ENCODE assay signal across 13 cellular contexts in genomic region chr11:83092488-83093384, GRCh38. TPM values are rescaled to one million over a fixed set of nuclear protein-coding genes. Genes with fewer than 3 reads are reported as not detected.
DNase-seq lines count a peak whose midpoint lies in the region; FAIRE-seq and TF ChIP-seq lines count a peak whose summit lies in the region.
"Had no signal": no experiment of that assay in that cellular context is flagged by ENCODE, and none has a peak within 500 bp of the region (broad histone marks: within the 10 kb centered on the region; RNA-seq: fewer than 3 reads in every experiment).

No MANE protein-coding gene starts in this region.

- no peak overlapping the region for H2AFZ ChIP-seq in neural progenitor cell (replicated peaks)

- H3K27ac Mint-ChIP-seq in neural progenitor cell = peak overlapping the region; percentile 66
- H3K27ac Mint-ChIP-seq: T-helper 1 cell treated with Interleukin-12 subunit alpha and Interleukin-12 subunit beta and Interleukin-4 antibody, amounts not matched to agents 30 μg/mL and 1 μg/mL, for 36 hours had no signal

- no peak overlapping the region for H2BK15ac ChIP-seq in mesendoderm (replicated peaks; ENCODE audit: low read depth)

- H3K4me1 ChIP-seq in neural progenitor cell (no peaks in the 10 kb centered on the region), mesendoderm (ENCODE audit: control insufficient read depth, low read depth, low read length) (no peaks in the 10 kb centered on the region), tibial artery (peaks cover 0 to 5% (median 0%) of the 10 kb centered on the region in 4 donors)
- H3K4me1 ChIP-seq: thyroid gland had no signal

- no peak overlapping the region for H3K18ac ChIP-seq in mesendoderm (ENCODE audit: low read length)

- H3K4me1 Mint-ChIP-seq in neural progenitor cell = peaks cover 3% of the 10 kb centered on the region

- no peak overlapping the region for H4K8ac ChIP-seq in mesendoderm (ENCODE audit: low read depth, low read length)

- no peak overlapping the region for H2BK120ac ChIP-seq in mesendoderm (ENCODE audit: low read depth, low read length)

- FAIRE-seq in bronchial epithelial cell (lab: Jason Lieb, UNC) (no peak), D721Med (lab: Jason Lieb, UNC) (no peak)

- H3K9me3 ChIP-seq in neural progenitor cell (ENCODE audit: low read depth) (no peaks in the 10 kb centered on the region), tibial artery (no peaks in the 10 kb centered on the region)
- H3K9me3 ChIP-seq: left ventricle myocardium inferior, thyroid gland had no signal

- no peaks in the 10 kb centered on the region for H3K36me3 Mint-ChIP-seq in neural progenitor cell

- no peak overlapping the region for H3K56ac ChIP-seq in mesendoderm (ENCODE audit: low read length)

- H2AK5ac ChIP-seq in mesendoderm (ENCODE audit: low read length) = no peak overlapping the region

- H4K5ac ChIP-seq in mesendoderm (ENCODE audit: low read length) = no peak overlapping the region

- H3K27me3 ChIP-seq in bronchial epithelial cell (ENCODE audit: control insufficient read depth, insufficient read depth, low read length) (no peaks in the 10 kb centered on the region), neural progenitor cell (no peaks in the 10 kb centered on the region), mesendoderm (ENCODE audit: insufficient read depth, low read length, poor library complexity) (no peaks in the 10 kb centered on the region), tibial artery (no peaks in the 10 kb centered on the region)
- H3K27me3 ChIP-seq: thyroid gland had no signal

- H3K4ac ChIP-seq in mesendoderm (ENCODE audit: low read depth, low read length) = no peak overlapping the region

- no CpG with 5 or more reads among the region's 2 CpGs for WGBS in mesendoderm (ENCODE audit: extremely low coverage, insufficient coverage, low lambda C conversion rate)

- H3K79me2 ChIP-seq in neural progenitor cell (ENCODE audit: low read depth) = no peaks in the 10 kb centered on the region
- H3K79me2 ChIP-seq in mesendoderm (ENCODE audit: control insufficient read depth, insufficient read depth, low read length) = no peaks in the 10 kb centered on the region

- H3K36me3 ChIP-seq in bronchial epithelial cell (ENCODE audit: control insufficient read depth, insufficient read depth, low read length) (no peaks in the 10 kb centered on the region), neural progenitor cell (no peaks in the 10 kb centered on the region), mesendoderm (ENCODE audit: control insufficient read depth, insufficient read depth, low read length) (no peaks in the 10 kb centered on the region), tibial artery (no peaks in the 10 kb centered on the region)
- H3K36me3 ChIP-seq: left ventricle myocardium inferior, thyroid gland had no signal

- H3K4me2 ChIP-seq in neural progenitor cell (no peak overlapping the region), mesendoderm (ENCODE audit: low read length) (no peak overlapping the region)

- no peaks in the 10 kb centered on the region for H4K20me1 ChIP-seq in neural progenitor cell (ENCODE audit: low read depth)

- intact Hi-C loops in tibial artery (cut with DNase I; ENCODE audit: low total_unique reads) = no loop called here

- H3K4me3 ChIP-seq in bronchial epithelial cell (ENCODE audit: low read depth, low read length) (no peak overlapping the region), neural progenitor cell (no peak overlapping the region), mesendoderm (ENCODE audit: low read length) (no peak overlapping the region), tibial artery (no peak overlapping the region)
- H3K4me3 ChIP-seq: left ventricle myocardium inferior, thyroid gland had no signal

- H3K23ac ChIP-seq in mesendoderm (ENCODE audit: low read length) = no peak overlapping the region

- H3K79me1 ChIP-seq in mesendoderm (ENCODE audit: low read length) = no peaks in the 10 kb centered on the region

- no peak overlapping the region for H2BK5ac ChIP-seq in mesendoderm (ENCODE audit: low read length)

- DNase-seq in DMS 273 (lab: John Stamatoyannopoulos, UW; ENCODE audit: unreplicated experiment) (peak; percentile 89), NCI-H146 (lab: John Stamatoyannopoulos, UW) (peak; percentile 47), bronchial epithelial cell (ENCODE audit: low read depth) (peak; percentile 67), neural progenitor cell (ENCODE audit: low spot score) (no peak), D721Med (ENCODE audit: insufficient read length, low spot score) (no peak), mesendoderm (no peak), tibial artery (no peak), SKM-1 treated with dmso at 0.1 percent for 144 hours (lab: John Stamatoyannopoulos, UW; ENCODE audit: unreplicated experiment) (no peak)
- DNase-seq: left ventricle myocardium inferior; NCI-H1694; stimulated activated CD4-positive, alpha-beta T cell treated with anti-CD3 and anti-CD28 coated beads, Interleukin-15, amount 100 ng/mL, for 24 hours; thyroid gland had no signal

- H3K27ac ChIP-seq in neural progenitor cell (no peak overlapping the region), mesendoderm (ENCODE audit: low read depth, low read length) (no peak overlapping the region), tibial artery (no peak overlapping the region)
- H3K27ac ChIP-seq: left ventricle myocardium inferior, thyroid gland had no signal

- H3K27me3 Mint-ChIP-seq in neural progenitor cell (ENCODE audit: insufficient read depth, low read depth) = peaks cover 4% of the 10 kb centered on the region

- H3K4me3 Mint-ChIP-seq in neural progenitor cell = no peak overlapping the region
- H3K4me3 Mint-ChIP-seq: T-helper 1 cell treated with Interleukin-12 subunit alpha and Interleukin-12 subunit beta and Interleukin-4 antibody, amounts not matched to agents 30 μg/mL and 1 μg/mL, for 36 hours had no signal

- TF ChIP-seq CTCF in bronchial epithelial cell (IDR thresholded peaks at IDR 0.05; ENCODE audit: insufficient read depth, low read length, severe bottlenecking) (no peak), neural progenitor cell (IDR thresholded peaks at IDR 0.05) (no peak), D721Med (IDR thresholded peaks at IDR 0.05; ENCODE audit: insufficient read depth, missing control alignments) (no peak), tibial artery (IDR thresholded peaks at IDR 0.05) (no peak)

- H3F3A ChIP-seq in neural progenitor cell (ENCODE audit: low read depth) = no peaks in the 10 kb centered on the region

- H3K9ac ChIP-seq in neural progenitor cell = no peak overlapping the region
- H3K9ac ChIP-seq in mesendoderm (ENCODE audit: low read length) = no peak overlapping the region

- H3K9me3 Mint-ChIP-seq in neural progenitor cell = no peaks in the 10 kb centered on the region
- H3K9me3 Mint-ChIP-seq: T-helper 1 cell treated with Interleukin-12 subunit alpha and Interleukin-12 subunit beta and Interleukin-4 antibody, amounts not matched to agents 30 μg/mL and 1 μg/mL, for 36 hours had no signal

RNA-seq across cellular contexts. Expression of gene RAB30, which starts 21.0 kb away (rescaled TPM):
- total RNA-seq in bronchial epithelial cell (3.2 and 3.7 TPM in 2 replicates), neural progenitor cell (ENCODE audit: low replicate concordance) (3.6 and 12.3 TPM in 2 replicates)
- 7.6 TPM for polyA plus RNA-seq in mesendoderm (2013, experiment 1 of 2)
- 8.3 TPM for polyA plus RNA-seq in mesendoderm (2013, experiment 2 of 2)

Comparison
In these comparisons a context has a peak if more than half of its experiments do, and no peak if none do; other contexts are left out.
1. DNase-seq: peak in DMS 273 (single experiment), NCI-H146 (single experiment) and bronchial epithelial cell (single experiment); none in neural progenitor cell (single experiment), D721Med (single experiment), mesendoderm (single experiment), tibial artery (0 of 2) and SKM-1 treated with dmso at 0.1 percent for 144 hours (single experiment).